ENCODE assay signal across 18 cellular contexts in genomic region chr5:59648949-59649921, GRCh38.
DNase-seq lines count a peak whose midpoint lies in the region; ATAC-seq and TF ChIP-seq lines count a peak whose summit lies in the region.
"Had no signal": no experiment of that assay in that cellular context is flagged by ENCODE, and none has a peak within 500 bp of the region (broad histone marks: within the 10 kb centered on the region; RNA-seq: fewer than 3 reads in every experiment).

No MANE protein-coding gene starts in this region.

- no peak overlapping the region for H3K9ac ChIP-seq in colonic mucosa (ENCODE audit: low read depth in 2 of 2, low read length in 2 of 2)

- H3K27ac ChIP-seq in colonic mucosa, result peak overlapping the region; percentile 38
- no peak overlapping the region for H3K27ac ChIP-seq in lung (ENCODE audit: low read depth in 1 of 2, low read length in 1 of 2)
- H3K27ac ChIP-seq in transverse colon, result peak overlapping the region; percentile 55 to 76 (median 64)
- H3K27ac ChIP-seq: 22Rv1, epithelial cell of prostate had no signal

- POLR2A ChIA-PET in T-cell (lab: Charles Lee), result interaction anchor here in 1 of 2 donors (0.7 kb wide), 2 partner anchors 22 to 656 kb away, joined by 3 to 5 read pairs; no protein-coding TSS in a partner anchor

- peaks cover 0 to 3% (median 3%) of the 10 kb centered on the region in 3 donors for H3K4me1 Mint-ChIP-seq in T-cell

- no peak for TF ChIP-seq POLR2A in transverse colon (IDR thresholded peaks at IDR 0.05)

- H3K27me3 ChIP-seq in colonic mucosa, result no peaks in the 10 kb centered on the region
- no peaks in the 10 kb centered on the region for H3K27me3 ChIP-seq in lung (ENCODE audit: control insufficient read depth, insufficient read depth)
- H3K27me3 ChIP-seq in transverse colon, result no peaks in the 10 kb centered on the region

- no peaks in the 10 kb centered on the region for H3K27me3 Mint-ChIP-seq in T-cell
- H3K27me3 Mint-ChIP-seq: brain; CD4-positive, CD25-positive, alpha-beta regulatory T cell had no signal

- TF ChIP-seq CTCF in colonic mucosa (IDR thresholded peaks at IDR 0.05) (no peak), lung (IDR thresholded peaks at IDR 0.05; ENCODE audit: control extremely low read depth, extremely low read depth) (no peak), transverse colon (IDR thresholded peaks at IDR 0.05) (no peak)

- intact Hi-C loops in colonic mucosa (cut with DNase I) (no loop called here), transverse colon (cut with DNase I; ENCODE audit: low total_unique reads) (no loop called here)

- H3K36me3 Mint-ChIP-seq in T-cell, result no peaks in the 10 kb centered on the region
- no peaks in the 10 kb centered on the region for H3K36me3 Mint-ChIP-seq in activated naive CD4-positive, alpha-beta T cell treated with anti-CD3 and anti-CD28 coated beads, Interleukin-2, amount 50 U/mL, for 72 hours
- H3K36me3 Mint-ChIP-seq: brain; CD4-positive, CD25-positive, alpha-beta regulatory T cell had no signal

- H3K9me3 Mint-ChIP-seq in T-cell, result no peaks in the 10 kb centered on the region
- H3K9me3 Mint-ChIP-seq in activated naive CD4-positive, alpha-beta T cell treated with anti-CD3 and anti-CD28 coated beads, Interleukin-2, amount 50 U/mL, for 72 hours, result no peaks in the 10 kb centered on the region
- H3K9me3 Mint-ChIP-seq: brain had no signal

- in situ Hi-C loops in transverse colon (cut with MboI; ENCODE audit: low pct_ligation_motif_present in 1 of 4, low pct_unique_long_range_greater_than_20kb in 1 of 4, low sequenced_read_pairs in 3 of 4), result no loop called here

- H3K27ac Mint-ChIP-seq in T-cell, result no peak overlapping the region
- H3K27ac Mint-ChIP-seq in activated naive CD4-positive, alpha-beta T cell treated with anti-CD3 and anti-CD28 coated beads, Interleukin-2, amount 50 U/mL, for 72 hours, result no peak overlapping the region
- H3K27ac Mint-ChIP-seq: CD4-positive, CD25-positive, alpha-beta regulatory T cell had no signal

- DNase-seq in NCI-H82 (lab: John Stamatoyannopoulos, UW) (peak; percentile 46), NCI-H82 treated with DMSO at 0.1 percent for 48 hours (lab: John Stamatoyannopoulos, UW; ENCODE audit: unreplicated experiment) (no peak), colonic mucosa (peak; percentile 59), lung (ENCODE audit: low spot score) (no peak), transverse colon (peak; percentile 57), T-cell (no peak)
- no peak for DNase-seq in activated naive CD4-positive, alpha-beta T cell treated with anti-CD3 and anti-CD28 coated beads, Interleukin-2, amount 50 U/mL, for 72 hours (ENCODE audit: low spot score in 2 of 2)
- DNase-seq: CD4-positive, CD25-positive, alpha-beta regulatory T cell; GDM1; GOT3; hypothalamus; MV-4-11; NCI-H2171 treated with DMSO at 0.1 percent for 48 hours; PC-3 had no signal

- CTCF ChIA-PET in T-cell (lab: Charles Lee), result no interaction called here

- H3K36me3 ChIP-seq in colonic mucosa (no peaks in the 10 kb centered on the region), lung (ENCODE audit: control insufficient read depth in 2 of 2, insufficient read depth in 2 of 2, low read length in 2 of 2) (no peaks in the 10 kb centered on the region), transverse colon (no peaks in the 10 kb centered on the region)

- ATAC-seq in lung (ENCODE audit: insufficient read depth, low FRiP score), result peak; percentile 60
- ATAC-seq in HG02798 (IDR thresholded peaks at IDR 0.05; ENCODE audit: poor library complexity, unreplicated experiment), result no peak
- no peak for ATAC-seq in T-cell (replicated peaks in 1 of 4)
- no peak for ATAC-seq in activated naive CD4-positive, alpha-beta T cell treated with anti-CD3 and anti-CD28 coated beads, Interleukin-2, amount 50 U/mL, for 72 hours
- ATAC-seq: PC-3 had no signal

- no peaks in the 10 kb centered on the region for H3K4me1 ChIP-seq in colonic mucosa
- H3K4me1 ChIP-seq in lung (ENCODE audit: control insufficient read depth in 2 of 2, insufficient read depth in 2 of 2, low read length in 2 of 2), result peaks cover 0 to 1% of the 10 kb centered on the region in 2 donors
- peaks cover 3 to 33% (median 16%) of the 10 kb centered on the region in 4 donors for H3K4me1 ChIP-seq in transverse colon

- 45 to 47% methylated on average over 8 of the region's 8 CpGs for WGBS in lung, 2 donors
- 55 to 57% methylated on average over 8 of the region's 8 CpGs for WGBS in transverse colon (ENCODE audit: low coverage in 1 of 2), 2 donors

- H3K9me3 ChIP-seq in colonic mucosa, result no peaks in the 10 kb centered on the region
- no peaks in the 10 kb centered on the region for H3K9me3 ChIP-seq in lung (ENCODE audit: control insufficient read depth in 2 of 2, insufficient read depth in 1 of 2, low read length in 1 of 2)
- H3K9me3 ChIP-seq in transverse colon, result no peaks in the 10 kb centered on the region

- H3K4me3 ChIP-seq in colonic mucosa, result no peak overlapping the region
- H3K4me3 ChIP-seq in lung, result no peak overlapping the region
- H3K4me3 ChIP-seq in transverse colon, result no peak overlapping the region

- TF ChIP-seq EP300 in transverse colon (IDR thresholded peaks at IDR 0.05; ENCODE audit: low read depth), result no peak

- H3K4me3 Mint-ChIP-seq in T-cell, result no peak overlapping the region
- H3K4me3 Mint-ChIP-seq: CD4-positive, CD25-positive, alpha-beta regulatory T cell had no signal

Comparison
In these comparisons a context has a peak if more than half of its experiments do, and no peak if none do; other contexts are left out.
1. DNase-seq: peak in NCI-H82 (single experiment), colonic mucosa (single experiment) and transverse colon (single experiment); none in NCI-H82 treated with DMSO at 0.1 percent for 48 hours (single experiment), lung (single experiment), T-cell (0 of 34) and activated naive CD4-positive, alpha-beta T cell treated with anti-CD3 and anti-CD28 coated beads, Interleukin-2, amount 50 U/mL, for 72 hours (0 of 2).
2. H3K27ac ChIP-seq: peak in colonic mucosa (single experiment) and transverse colon (4 of 4); none in lung (0 of 2).